In genomic region chr3:18795078-18795477, GRCh38 we compare ENCODE assay signal across 23 cellular contexts.
DNase-seq lines count a peak whose midpoint lies in the region; ATAC-seq and TF ChIP-seq lines count a peak whose summit lies in the region.
"Had no signal": no experiment of that assay in that cellular context is flagged by ENCODE, and none has a peak within 500 bp of the region (broad histone marks: within the 10 kb centered on the region; RNA-seq: fewer than 3 reads in every experiment).

No MANE protein-coding gene starts in this region.

- WGBS in endodermal cell (ENCODE audit: insufficient coverage in 1 of 2, insufficient read length in 1 of 2), 2 experiments, result 50% methylated on average over 2 of the region's 2 CpGs; no CpG with 5 or more reads in 1 of the 2 experiments

- H3K4me1 Mint-ChIP-seq in stimulated activated naive CD8-positive, alpha-beta T cell treated with anti-CD3 and anti-CD28 coated beads, Interleukin-15, amount 100 ng/mL, for 72 hours, result no peaks in the 10 kb centered on the region
- H3K4me1 Mint-ChIP-seq in endodermal cell, result peaks cover 9% of the 10 kb centered on the region
- H3K4me1 Mint-ChIP-seq in CD14-positive monocyte, result no peaks in the 10 kb centered on the region
- H3K4me1 Mint-ChIP-seq: B cell; CD4-positive, CD25-positive, alpha-beta regulatory T cell; CD8-positive, alpha-beta memory T cell had no signal

- TF ChIP-seq CTCF in endodermal cell (conservative IDR thresholded peaks at IDR 0.05) (no peak), CD14-positive monocyte (IDR thresholded peaks at IDR 0.05) (no peak)

- H3K4me3 Mint-ChIP-seq in stimulated activated naive CD8-positive, alpha-beta T cell treated with anti-CD3 and anti-CD28 coated beads, Interleukin-15, amount 100 ng/mL, for 72 hours, result no peak overlapping the region
- no peak overlapping the region for H3K4me3 Mint-ChIP-seq in endodermal cell
- H3K4me3 Mint-ChIP-seq in CD14-positive monocyte, result no peak overlapping the region
- H3K4me3 Mint-ChIP-seq: B cell; CD4-positive, alpha-beta memory T cell; CD4-positive, CD25-positive, alpha-beta regulatory T cell; CD8-positive, alpha-beta memory T cell had no signal

- H3K9me3 ChIP-seq in endodermal cell (ENCODE audit: control insufficient read depth, low read length), result peaks cover 13% of the 10 kb centered on the region
- H3K9me3 ChIP-seq: A549; BLaER1 treated with 17β-estradiol and CSF1 and Interleukin-3, amounts not matched to agents 10 nM and 100 nM had no signal

- H3K27ac ChIP-seq in endodermal cell (ENCODE audit: low read depth, low read length), result no peak overlapping the region
- H3K27ac ChIP-seq: 22Rv1; A549; BLaER1 treated with 17β-estradiol and CSF1 and Interleukin-3, amounts not matched to agents 10 nM and 100 nM; C4-2B had no signal

- no peak overlapping the region for H3K9ac ChIP-seq in endodermal cell (ENCODE audit: extremely low read depth, low read length, poor library complexity, severe bottlenecking)
- H3K9ac ChIP-seq: BLaER1 treated with 17β-estradiol and CSF1 and Interleukin-3, amounts not matched to agents 10 nM and 100 nM had no signal

- H3K36me3 ChIP-seq in endodermal cell (ENCODE audit: control insufficient read depth, insufficient read depth, low read length), result no peaks in the 10 kb centered on the region
- H3K36me3 ChIP-seq: BLaER1 treated with 17β-estradiol and CSF1 and Interleukin-3, amounts not matched to agents 10 nM and 100 nM had no signal

- H3K36me3 Mint-ChIP-seq in endodermal cell (ENCODE audit: low read depth) (no peaks in the 10 kb centered on the region), CD14-positive monocyte (no peaks in the 10 kb centered on the region)
- H3K36me3 Mint-ChIP-seq: CD4-positive, alpha-beta memory T cell; CD4-positive, CD25-positive, alpha-beta regulatory T cell; CD8-positive, alpha-beta memory T cell had no signal

- no peaks in the 10 kb centered on the region for H3K9me3 Mint-ChIP-seq in stimulated activated naive CD8-positive, alpha-beta T cell treated with anti-CD3 and anti-CD28 coated beads, Interleukin-15, amount 100 ng/mL, for 72 hours
- no peaks in the 10 kb centered on the region for H3K9me3 Mint-ChIP-seq in endodermal cell
- H3K9me3 Mint-ChIP-seq in CD14-positive monocyte, result peaks cover 0 to 13% (median 4%) of the 10 kb centered on the region in 7 donors

- H3K27me3 ChIP-seq in endodermal cell (ENCODE audit: control insufficient read depth, insufficient read depth, low read length, poor library complexity, severe bottlenecking), result no peaks in the 10 kb centered on the region
- H3K27me3 ChIP-seq: BLaER1 treated with 17β-estradiol and CSF1 and Interleukin-3, amounts not matched to agents 10 nM and 100 nM had no signal

- H3K4me1 ChIP-seq in endodermal cell (ENCODE audit: control insufficient read depth, insufficient read depth, low read length), result peaks cover 3% of the 10 kb centered on the region
- H3K4me1 ChIP-seq: A549; BLaER1 treated with 17β-estradiol and CSF1 and Interleukin-3, amounts not matched to agents 10 nM and 100 nM had no signal

- no peaks in the 10 kb centered on the region for H3K27me3 Mint-ChIP-seq in stimulated activated naive CD8-positive, alpha-beta T cell treated with anti-CD3 and anti-CD28 coated beads, Interleukin-15, amount 100 ng/mL, for 72 hours
- no peaks in the 10 kb centered on the region for H3K27me3 Mint-ChIP-seq in endodermal cell (ENCODE audit: insufficient read depth)
- no peaks in the 10 kb centered on the region for H3K27me3 Mint-ChIP-seq in CD14-positive monocyte (ENCODE audit: low read depth in 3 of 3)
- H3K27me3 Mint-ChIP-seq: CD8-positive, alpha-beta memory T cell had no signal

- intact Hi-C loops in CD14-positive monocyte (cut with micrococcal nuclease), result no loop called here

- H3K4me3 ChIP-seq in endodermal cell (ENCODE audit: low read length), result no peak overlapping the region
- H3K4me3 ChIP-seq: A549; BLaER1 treated with 17β-estradiol and CSF1 and Interleukin-3, amounts not matched to agents 10 nM and 100 nM; GM12878 had no signal

- ATAC-seq in stimulated activated naive CD8-positive, alpha-beta T cell treated with anti-CD3 and anti-CD28 coated beads, Interleukin-15, Interleukin-2, amounts not matched to agents 100 U/mL and 50 U/mL, for 24 hours, result peak; percentile 32
- ATAC-seq in stimulated activated naive CD8-positive, alpha-beta T cell treated with anti-CD3 and anti-CD28 coated beads, Interleukin-15, amount 100 ng/mL, for 72 hours, result no peak
- ATAC-seq: A549, GM12878 had no signal

- DNase-seq in stimulated activated naive CD8-positive, alpha-beta T cell treated with anti-CD3 and anti-CD28 coated beads, Interleukin-15, Interleukin-2, amounts not matched to agents 100 U/mL and 50 U/mL, for 24 hours, result no peak
- DNase-seq in stimulated activated naive CD8-positive, alpha-beta T cell treated with anti-CD3 and anti-CD28 coated beads, Interleukin-15, amount 100 ng/mL, for 72 hours, result no peak
- DNase-seq in endodermal cell (no peak), cortex of kidney (lab: John Stamatoyannopoulos, UW) (no peak), CD14-positive monocyte (ENCODE audit: low spot score) (no peak)
- DNase-seq: AML-193; CD4-positive, alpha-beta memory T cell; CD4-positive, CD25-positive, alpha-beta regulatory T cell; CD8-positive, alpha-beta memory T cell; COR-L47; DMS 273 treated with DMSO at 0.1 percent for 48 hours; DMS153; DMS53; DMS79; DND-41; EL; GDM1 had no signal

- no peak overlapping the region for H3K27ac Mint-ChIP-seq in stimulated activated naive CD8-positive, alpha-beta T cell treated with anti-CD3 and anti-CD28 coated beads, Interleukin-15, amount 100 ng/mL, for 72 hours
- peak overlapping the region; percentile 52 for H3K27ac Mint-ChIP-seq in endodermal cell
- no peak overlapping the region for H3K27ac Mint-ChIP-seq in CD14-positive monocyte
- H3K27ac Mint-ChIP-seq: B cell; CD4-positive, alpha-beta memory T cell; CD4-positive, CD25-positive, alpha-beta regulatory T cell; CD8-positive, alpha-beta memory T cell had no signal
